1 cellular context compared by ENCODE assay signal in the genomic region with DNA sequence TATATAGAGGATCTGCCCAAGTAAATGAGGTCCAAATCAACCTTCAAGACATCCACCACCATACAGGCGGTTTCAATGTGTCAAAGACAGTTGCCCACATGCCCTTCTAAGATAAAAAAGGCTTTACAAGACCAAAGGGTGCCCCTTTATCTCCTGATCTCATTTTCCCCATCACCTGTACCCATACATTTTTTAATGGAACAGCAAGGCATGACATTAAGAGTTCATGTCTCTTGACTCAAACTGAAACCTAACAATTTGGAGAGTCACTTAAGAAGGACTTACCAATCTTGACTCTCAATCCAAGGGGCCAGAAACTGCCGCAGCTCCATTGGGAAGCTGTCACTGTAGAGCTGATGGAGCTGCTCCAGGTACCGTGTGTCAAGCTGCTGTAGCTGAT.
A peak's percentile ranks its signal among the peaks of the same experiment; 100 is the strongest.
TF ChIP-seq lines count a peak whose summit lies in the region.

No MANE protein-coding gene starts in this region.

TF ChIP-seq in GM12878, 131 proteins besides CTCF, POLR2A, EP300 and RAD21:
- no peak for TF ChIP-seq MYC (IDR thresholded peaks at IDR 0.05; ENCODE audit: insufficient read depth, insufficient read length, insufficient replicate concordance, low read length, severe bottlenecking)
- TF ChIP-seq CBX5 (IDR thresholded peaks at IDR 0.05; ENCODE audit: low read depth) = no peak
- peak; percentile 11; the same call in 1 of the 2 replicates for TF ChIP-seq JUNB (IDR thresholded peaks at IDR 0.05)
